15 cellular contexts compared by ENCODE assay signal in genomic region chr17:75861927-75862317, GRCh38. TPM values are rescaled to one million over a fixed set of nuclear protein-coding genes. Genes with fewer than 3 reads are reported as not detected.
DNase-seq lines count a peak whose midpoint lies in the region; ATAC-seq, FAIRE-seq and TF ChIP-seq lines count a peak whose summit lies in the region.
"Had no signal": no experiment of that assay in that cellular context is flagged by ENCODE, and none has a peak within 500 bp of the region (broad histone marks: within the 10 kb centered on the region; RNA-seq: fewer than 3 reads in every experiment).

No MANE protein-coding gene starts in this region.

- peaks cover 8% of the 10 kb centered on the region for H3F3A ChIP-seq in neural progenitor cell (ENCODE audit: low read depth)

- H3K9ac ChIP-seq in astrocyte (ENCODE audit: low read length) = no peak overlapping the region
- no peak overlapping the region for H3K9ac ChIP-seq in neural progenitor cell

- peak; percentile 20 for ATAC-seq in Right ventricle myocardium superior (ENCODE audit: poor library complexity)

- no peak for DNase-seq in Right ventricle myocardium superior
- DNase-seq in cardiac septum (ENCODE audit: low spot score) = no peak
- DNase-seq in astrocyte (ENCODE audit: low read depth) = no peak
- DNase-seq in neural progenitor cell (ENCODE audit: low spot score) = no peak
- no peak for DNase-seq in kidney tubule cell (ENCODE audit: low spot score)
- no peak for DNase-seq in NCI-H187 treated with DMSO at 0.1 percent for 48 hours (lab: John Stamatoyannopoulos, UW)
- no peak for DNase-seq in COR-L47 (lab: John Stamatoyannopoulos, UW)
- no peak for DNase-seq in cerebellar nuclear complex (lab: John Stamatoyannopoulos, UW)
- DNase-seq: NCI-H1105 treated with DMSO at 0.1 percent for 48 hours had no signal

- H3K4me1 ChIP-seq in astrocyte (ENCODE audit: insufficient read depth, low read length) = peaks cover 8% of the 10 kb centered on the region
- H3K4me1 ChIP-seq in neural progenitor cell = no peaks in the 10 kb centered on the region

- no peaks in the 10 kb centered on the region for H4K20me1 ChIP-seq in astrocyte (ENCODE audit: insufficient read depth, low read length)
- no peaks in the 10 kb centered on the region for H4K20me1 ChIP-seq in neural progenitor cell (ENCODE audit: low read depth)

- intact Hi-C loops in Right ventricle myocardium superior (cut with DNase I) (no loop called here), cardiac septum (cut with DNase I) (no loop called here)

- H3K27ac ChIP-seq in astrocyte (ENCODE audit: low read depth, low read length) (no peak overlapping the region), neural progenitor cell (no peak overlapping the region)
- H3K27ac ChIP-seq: upper lobe of right lung had no signal

- H3K27me3 ChIP-seq in astrocyte (ENCODE audit: insufficient read depth, low read length) (no peaks in the 10 kb centered on the region), neural progenitor cell (no peaks in the 10 kb centered on the region)
- H3K27me3 ChIP-seq: upper lobe of right lung had no signal

- H3K4me2 ChIP-seq in astrocyte (ENCODE audit: low read length) = no peak overlapping the region
- H3K4me2 ChIP-seq in neural progenitor cell = no peak overlapping the region

- FAIRE-seq in astrocyte (lab: Jason Lieb, UNC) = no peak
- FAIRE-seq: endometrium, GM18507, GM19239 had no signal

- H3K4me3 Mint-ChIP-seq in astrocyte (ENCODE audit: unreplicated experiment) (no peak overlapping the region), neural progenitor cell (no peak overlapping the region)
- H3K4me3 Mint-ChIP-seq: activated CD4-positive, alpha-beta T cell treated with anti-CD3 and anti-CD28 coated beads, Interleukin-2, amount 10 ng/mL, durations not matched to agents 24 days and 14 days; activated T-cell treated with anti-CD3 and anti-CD28 coated beads, Interleukin-2, amount 50 U/mL, for 24 hours had no signal

- H2AFZ ChIP-seq in astrocyte (ENCODE audit: low read depth, low read length) (no peak overlapping the region), neural progenitor cell (replicated peaks) (no peak overlapping the region)

- no peaks in the 10 kb centered on the region for H3K27me3 Mint-ChIP-seq in astrocyte (ENCODE audit: low read depth, unreplicated experiment)
- peaks cover 11% of the 10 kb centered on the region for H3K27me3 Mint-ChIP-seq in neural progenitor cell (ENCODE audit: insufficient read depth, low read depth)
- H3K27me3 Mint-ChIP-seq: activated CD4-positive, alpha-beta T cell treated with anti-CD3 and anti-CD28 coated beads, Interleukin-2, amount 10 ng/mL, durations not matched to agents 24 days and 14 days; activated T-cell treated with anti-CD3 and anti-CD28 coated beads, Interleukin-2, amount 50 U/mL, for 24 hours had no signal

- H3K79me2 ChIP-seq in astrocyte (ENCODE audit: insufficient read depth, low read length) (no peaks in the 10 kb centered on the region), neural progenitor cell (ENCODE audit: low read depth) (no peaks in the 10 kb centered on the region)

- no peak for TF ChIP-seq CTCF in astrocyte (IDR thresholded peaks at IDR 0.05; ENCODE audit: insufficient read depth, low read depth, low read length)
- no peak for TF ChIP-seq CTCF in neural progenitor cell (IDR thresholded peaks at IDR 0.05)

- no peaks in the 10 kb centered on the region for H3K9me3 ChIP-seq in astrocyte (ENCODE audit: insufficient read depth, low read depth, low read length)
- H3K9me3 ChIP-seq in neural progenitor cell (ENCODE audit: low read depth) = no peaks in the 10 kb centered on the region
- H3K9me3 ChIP-seq: upper lobe of right lung had no signal

- H3K4me1 Mint-ChIP-seq in astrocyte (ENCODE audit: low read depth, unreplicated experiment) = peaks cover 2% of the 10 kb centered on the region
- H3K4me1 Mint-ChIP-seq in neural progenitor cell = peaks cover 18% of the 10 kb centered on the region

- no peaks in the 10 kb centered on the region for H3K9me3 Mint-ChIP-seq in astrocyte (ENCODE audit: unreplicated experiment)
- H3K9me3 Mint-ChIP-seq in neural progenitor cell = no peaks in the 10 kb centered on the region
- H3K9me3 Mint-ChIP-seq: activated CD4-positive, alpha-beta T cell treated with anti-CD3 and anti-CD28 coated beads, Interleukin-2, amount 10 ng/mL, durations not matched to agents 24 days and 14 days; activated T-cell treated with anti-CD3 and anti-CD28 coated beads, Interleukin-2, amount 50 U/mL, for 24 hours had no signal

- H3K36me3 Mint-ChIP-seq in astrocyte (ENCODE audit: low read depth, unreplicated experiment) = peaks cover 3% of the 10 kb centered on the region
- H3K36me3 Mint-ChIP-seq in neural progenitor cell = no peaks in the 10 kb centered on the region

- H3K4me3 ChIP-seq in astrocyte (ENCODE audit: insufficient read depth, low read depth, low read length) (no peak overlapping the region), neural progenitor cell (no peak overlapping the region)
- H3K4me3 ChIP-seq: upper lobe of right lung had no signal

- peak overlapping the region; percentile 81 for H3K27ac Mint-ChIP-seq in astrocyte (ENCODE audit: unreplicated experiment)
- peak overlapping the region; percentile 72 for H3K27ac Mint-ChIP-seq in neural progenitor cell
- H3K27ac Mint-ChIP-seq: activated CD4-positive, alpha-beta T cell treated with anti-CD3 and anti-CD28 coated beads, Interleukin-2, amount 10 ng/mL, durations not matched to agents 24 days and 14 days; activated T-cell treated with anti-CD3 and anti-CD28 coated beads, Interleukin-2, amount 50 U/mL, for 24 hours had no signal

- H3K36me3 ChIP-seq in astrocyte (ENCODE audit: insufficient read depth, low read length) (no peaks in the 10 kb centered on the region), neural progenitor cell (no peaks in the 10 kb centered on the region)
- H3K36me3 ChIP-seq: upper lobe of right lung had no signal

RNA-seq across cellular contexts. Expression of gene WBP2, which starts 6.8 kb away (rescaled TPM):
- total RNA-seq in Right ventricle myocardium superior = 145 TPM
- 129 TPM for total RNA-seq in cardiac septum
- 65.6 and 72.6 TPM in 2 replicates for total RNA-seq in astrocyte
- 20.9 and 23.8 TPM in 2 replicates for total RNA-seq in neural progenitor cell (ENCODE audit: low replicate concordance)

RNA-seq across cellular contexts. Expression of gene TRIM47, which starts 16.5 kb away (rescaled TPM):
- 33.4 TPM for total RNA-seq in Right ventricle myocardium superior
- total RNA-seq in cardiac septum = 39.5 TPM
- 5.6 and 5.9 TPM in 2 replicates for total RNA-seq in astrocyte
- total RNA-seq in neural progenitor cell (ENCODE audit: low replicate concordance) = 0.90 and 1.3 TPM in 2 replicates

RNA-seq across cellular contexts. Expression of gene UNC13D, which starts 17.7 kb away (rescaled TPM):
- total RNA-seq in Right ventricle myocardium superior = 10.6 TPM
- total RNA-seq in cardiac septum = 7.9 TPM
- 2.5 and 2.7 TPM in 2 replicates for total RNA-seq in astrocyte
- 0.09 and 0.96 TPM in 2 replicates for total RNA-seq in neural progenitor cell (ENCODE audit: low replicate concordance)

RNA-seq across cellular contexts. Expression of gene TRIM65, which starts 34.8 kb away (rescaled TPM):
- total RNA-seq in Right ventricle myocardium superior = 9.1 TPM
- total RNA-seq in cardiac septum = 12.1 TPM
- 15.4 and 20.1 TPM in 2 replicates for total RNA-seq in astrocyte
- total RNA-seq in neural progenitor cell (ENCODE audit: low replicate concordance) = 17.2 and 36.3 TPM in 2 replicates

RNA-seq across cellular contexts. Expression of gene MRPL38, which starts 42.8 kb away (rescaled TPM):
- total RNA-seq in Right ventricle myocardium superior (113 TPM), cardiac septum (76.3 TPM), astrocyte (58.9 and 65.6 TPM in 2 replicates), neural progenitor cell (ENCODE audit: low replicate concordance) (26.8 and 57.4 TPM in 2 replicates)
